In the genomic region with DNA sequence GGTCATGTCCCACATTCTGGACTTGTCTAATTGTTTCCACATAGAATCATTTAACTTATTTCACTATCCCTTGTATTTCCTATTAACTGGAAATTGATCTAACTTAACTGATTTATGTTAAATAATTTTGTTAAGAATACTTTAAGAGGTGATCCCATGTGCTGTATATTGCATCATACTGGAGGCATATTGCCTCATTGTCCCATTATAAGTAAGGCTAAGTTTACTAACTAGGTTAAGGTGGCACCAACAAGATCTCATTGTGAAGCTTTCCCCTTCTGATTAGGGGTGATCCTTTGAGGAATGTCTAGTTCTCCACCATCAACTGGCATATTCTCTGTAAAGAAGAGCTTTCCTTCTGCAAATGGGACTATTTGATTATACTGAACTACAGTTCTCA, we compare ENCODE assay signal across 24 cellular contexts. TPM values are rescaled to one million over a fixed set of nuclear protein-coding genes. Genes with fewer than 3 reads are reported as not detected.
A peak's percentile ranks its signal among the peaks of the same experiment; 100 is the strongest.
DNase-seq lines count a peak whose midpoint lies in the region; ATAC-seq, FAIRE-seq and TF ChIP-seq lines count a peak whose summit lies in the region.
"Had no signal": no experiment of that assay in that cellular context is flagged by ENCODE, and none has a peak within 500 bp of the region (broad histone marks: within the 10 kb centered on the region; RNA-seq: fewer than 3 reads in every experiment).

No MANE protein-coding gene starts in this region.

- no peak overlapping the region for H3K4me2 ChIP-seq in mammary epithelial cell (ENCODE audit: insufficient read depth, low read depth, low read length)

- H3K4me3 ChIP-seq in mammary epithelial cell (replicated peaks in 1 of 3; ENCODE audit: insufficient read depth in 1 of 3, low read depth in 2 of 3, low read length in 3 of 3) = no peak overlapping the region
- no peak overlapping the region for H3K4me3 ChIP-seq in CD4-positive, alpha-beta memory T cell (ENCODE audit: low read length in 2 of 2)
- H3K4me3 ChIP-seq: dorsolateral prefrontal cortex had no signal

- no peak overlapping the region for H3K4me3 Mint-ChIP-seq in MCF 10A (ENCODE audit: unreplicated experiment)
- H3K4me3 Mint-ChIP-seq in WTC11 = no peak overlapping the region
- H3K4me3 Mint-ChIP-seq in CD4-positive, alpha-beta memory T cell = no peak overlapping the region
- H3K4me3 Mint-ChIP-seq: memory B cell, naive B cell had no signal

- TF ChIP-seq CTCF in MCF 10A (IDR thresholded peaks at IDR 0.05; ENCODE audit: unreplicated experiment) (no peak), mammary epithelial cell (conservative IDR thresholded peaks at IDR 0.05 in 1 of 2, IDR thresholded peaks at IDR 0.05 in 1 of 2; ENCODE audit: extremely low read depth in 1 of 2, insufficient read depth in 1 of 2, low read depth in 1 of 2, low read length in 2 of 2) (no peak), WTC11 (IDR thresholded peaks at IDR 0.05) (no peak), D721Med (IDR thresholded peaks at IDR 0.05; ENCODE audit: insufficient read depth, missing control alignments) (no peak)

- H3K4me1 Mint-ChIP-seq in MCF 10A (ENCODE audit: insufficient read depth, unreplicated experiment) (no peaks in the 10 kb centered on the region), WTC11 (no peaks in the 10 kb centered on the region)
- peaks cover 0 to 5% (median 0%) of the 10 kb centered on the region in 4 donors for H3K4me1 Mint-ChIP-seq in CD4-positive, alpha-beta memory T cell
- H3K4me1 Mint-ChIP-seq: memory B cell, naive B cell had no signal

- no TSS peak for BruUV-seq in MCF 10A (replicated peaks; lab: Mats Ljungman, UMichigan)
- BruUV-seq in mammary epithelial cell (replicated peaks; lab: Mats Ljungman, UMichigan) = no TSS peak

- H4K20me1 ChIP-seq in mammary epithelial cell (ENCODE audit: insufficient read depth, low read length) = no peaks in the 10 kb centered on the region

- FAIRE-seq in D721Med (lab: Jason Lieb, UNC) = no peak
- FAIRE-seq: urothelium cell line had no signal

- dilution Hi-C loops in mammary epithelial cell (cut with HindIII; ENCODE audit: low sequenced_read_pairs) = no loop called here

- no peak overlapping the region for H2AFZ ChIP-seq in mammary epithelial cell (ENCODE audit: low read depth, low read length)

- H3K27me3 Mint-ChIP-seq in MCF 10A (ENCODE audit: insufficient read depth, unreplicated experiment) (no peaks in the 10 kb centered on the region), WTC11 (ENCODE audit: low read depth) (no peaks in the 10 kb centered on the region)
- no peaks in the 10 kb centered on the region for H3K27me3 Mint-ChIP-seq in CD4-positive, alpha-beta memory T cell
- H3K27me3 Mint-ChIP-seq: memory B cell, naive B cell had no signal

- H3K27ac Mint-ChIP-seq in MCF 10A (ENCODE audit: low read depth, unreplicated experiment) (no peak overlapping the region), WTC11 (no peak overlapping the region; the same call in 1 of the 2 replicates)
- H3K27ac Mint-ChIP-seq in CD4-positive, alpha-beta memory T cell = peak overlapping the region in 1 of 7 donors; percentile 14
- H3K27ac Mint-ChIP-seq: memory B cell, naive B cell had no signal

- CTCF ChIA-PET in MCF 10A (lab: Yijun Ruan, JAX) = interaction anchor here (0.6 to 1.6 kb wide), 3 partner anchors 27 to 53 kb away, joined by 3 to 5 read pairs (median 3); no protein-coding TSS in a partner anchor
- CTCF ChIA-PET in mammary epithelial cell (lab: Charles Lee; ENCODE audit: low non-redundant PET) = interaction anchor here (0.6 kb wide), 1 partner anchor 101 kb away, joined by 4 read pairs; no protein-coding TSS in a partner anchor
- CTCF ChIA-PET in WTC11 (lab: Charles Lee) = interaction anchor here (0.7 to 2.1 kb wide), 4 partner anchors 13 to 800 kb away, joined by 3 to 5 read pairs (median 4); no protein-coding TSS in a partner anchor
- CTCF ChIA-PET in CD4-positive, alpha-beta memory T cell (lab: Charles Lee; ENCODE audit: partially characterized antibody) = interaction anchor here (0.8 kb wide), 1 partner anchor 27 kb away, joined by 3 read pairs; no protein-coding TSS in a partner anchor

- no peak for ATAC-seq in WTC11
- ATAC-seq: right cardiac atrium, Right ventricle myocardium inferior had no signal

- no peaks in the 10 kb centered on the region for H3K36me3 ChIP-seq in mammary epithelial cell (ENCODE audit: insufficient read depth, low read length)
- no peaks in the 10 kb centered on the region for H3K36me3 ChIP-seq in CD4-positive, alpha-beta memory T cell (ENCODE audit: insufficient read depth, low read length)

- in situ Hi-C loops in mammary epithelial cell (cut with MboI; ENCODE audit: low sequenced_read_pairs in 2 of 2) = no loop called here

- peak; percentile 31 for DNase-seq in MCF 10A (ENCODE audit: unreplicated experiment)
- DNase-seq in mammary epithelial cell = no peak
- no peak for DNase-seq in WTC11 (ENCODE audit: low spot score)
- DNase-seq in fibroblast of peridontal ligament (ENCODE audit: extremely low read depth) = peak; percentile 51
- DNase-seq in NCI-H2171 (lab: John Stamatoyannopoulos, UW) = no peak
- no peak for DNase-seq in CD4-positive, alpha-beta memory T cell
- no peak for DNase-seq in T-helper 2 cell
- no peak for DNase-seq in D721Med (ENCODE audit: insufficient read length, low spot score)
- DNase-seq: activated CD4-positive, alpha-beta T cell treated with anti-CD3 and anti-CD28 coated beads for 48 hours; activated naive CD4-positive, alpha-beta T cell; anterior cingulate cortex; C1 segment of cervical spinal cord; central memory CD4-positive, alpha-beta T cell; dorsolateral prefrontal cortex; Kasumi-1; kidney glomerular epithelial cell; naive B cell; NCI-H1417 treated with DMSO at 0.1 percent for 48 hours; NCI-H524 treated with DMSO at 0.1 percent for 48 hours; right cardiac atrium; SW 1271 had no signal

- no peaks in the 10 kb centered on the region for H3K4me1 ChIP-seq in mammary epithelial cell (ENCODE audit: insufficient read depth, low read length)
- no peaks in the 10 kb centered on the region for H3K4me1 ChIP-seq in CD4-positive, alpha-beta memory T cell (ENCODE audit: insufficient read depth, low read length)

- H3K36me3 Mint-ChIP-seq in MCF 10A (ENCODE audit: insufficient read depth, unreplicated experiment) = peaks cover 12% of the 10 kb centered on the region
- H3K36me3 Mint-ChIP-seq in WTC11 = peaks cover 4% of the 10 kb centered on the region; the same call in 1 of the 2 replicates
- peaks cover 2 to 7% of the 10 kb centered on the region in 2 donors for H3K36me3 Mint-ChIP-seq in CD4-positive, alpha-beta memory T cell
- H3K36me3 Mint-ChIP-seq: naive B cell had no signal

- H3K27ac ChIP-seq in mammary epithelial cell (ENCODE audit: insufficient read depth, low read depth, low read length) = no peak overlapping the region
- no peak overlapping the region for H3K27ac ChIP-seq in CD4-positive, alpha-beta memory T cell (ENCODE audit: low read depth, low read length)
- H3K27ac ChIP-seq: dorsolateral prefrontal cortex had no signal

- no peaks in the 10 kb centered on the region for H3K79me2 ChIP-seq in mammary epithelial cell (ENCODE audit: insufficient read depth, low read length)

- POLR2A ChIA-PET in MCF 10A (lab: Yijun Ruan, JAX) = interaction anchor here (0.7 to 0.8 kb wide), 2 partner anchors 13 to 1451 kb away, joined by 3 read pairs; no protein-coding TSS in a partner anchor
- POLR2A ChIA-PET in WTC11 (lab: Charles Lee) = no interaction called here
- POLR2A ChIA-PET in CD4-positive, alpha-beta memory T cell (lab: Charles Lee; ENCODE audit: partially characterized antibody) = no interaction called here

- H3K9me3 Mint-ChIP-seq in MCF 10A (ENCODE audit: unreplicated experiment) (no peaks in the 10 kb centered on the region), WTC11 (peaks cover 10% of the 10 kb centered on the region)
- H3K9me3 Mint-ChIP-seq in CD4-positive, alpha-beta memory T cell = no peaks in the 10 kb centered on the region
- H3K9me3 Mint-ChIP-seq: memory B cell, naive B cell had no signal

- intact Hi-C loops in MCF 10A (cut with micrococcal nuclease) (no loop called here), mammary epithelial cell (cut with micrococcal nuclease) (no loop called here)
- intact Hi-C loops in CD4-positive, alpha-beta memory T cell (cut with micrococcal nuclease) = no loop called here

- no peaks in the 10 kb centered on the region for H3K9me3 ChIP-seq in mammary epithelial cell (replicated peaks; ENCODE audit: insufficient read depth, low read length)
- no peaks in the 10 kb centered on the region for H3K9me3 ChIP-seq in CD4-positive, alpha-beta memory T cell (ENCODE audit: control insufficient read depth in 1 of 2, low read length in 2 of 2)

- no peaks in the 10 kb centered on the region for H3K27me3 ChIP-seq in mammary epithelial cell (ENCODE audit: insufficient read depth, low read length)
- no peaks in the 10 kb centered on the region for H3K27me3 ChIP-seq in CD4-positive, alpha-beta memory T cell (ENCODE audit: insufficient read depth, low read length)
- H3K27me3 ChIP-seq: dorsolateral prefrontal cortex had no signal

- no peak overlapping the region for H3K9ac ChIP-seq in mammary epithelial cell (ENCODE audit: insufficient read depth, low read length)

TF ChIP-seq in WTC11, 78 proteins besides CTCF, POLR2A, EP300 and RAD21:
- TF ChIP-seq FOXP1 (CRISPR knock-in tag; IDR thresholded peaks at IDR 0.05; ENCODE audit: borderline replicate concordance) (no peak), GABPB1 (CRISPR knock-in tag; IDR thresholded peaks at IDR 0.05) (peak; percentile 76)

RNA-seq across cellular contexts. Expression of gene MAP1A, which starts 24.4 kb away (rescaled TPM):
- total RNA-seq in MCF 10A (2022) (0.09 and 0.17 TPM in 2 replicates), mammary epithelial cell (10 to 100 TPM in 1 of 2 donors, under 1 TPM in 1; 0.52 to 12.2 TPM), WTC11 (2021) (1.1 to 2.2 TPM (median 1.1 TPM) in 3 replicates)
- polyA plus RNA-seq in mammary epithelial cell = 1.1 TPM
- 3.8 TPM for polyA minus RNA-seq in mammary epithelial cell
- under 1 TPM; 0.33 to 0.35 TPM for total RNA-seq in CD4-positive, alpha-beta memory T cell
- polyA plus RNA-seq in CD4-positive, alpha-beta memory T cell = 1 to 10 TPM in 1 of 2 donors, under 1 TPM in 1; 0.10 to 1.8 TPM

RNA-seq across cellular contexts. Expression of gene PPIP5K1, which starts 48.2 kb away (rescaled TPM):
- total RNA-seq in MCF 10A (2022) (56.8 and 64.0 TPM in 2 replicates), mammary epithelial cell (10 to 100 TPM; 63.2 to 79.6 TPM), WTC11 (2021) (34.4 to 41.7 TPM (median 41.3 TPM) in 3 replicates)
- 42.3 TPM for polyA plus RNA-seq in mammary epithelial cell
- polyA minus RNA-seq in mammary epithelial cell = 22.8 TPM
- total RNA-seq in CD4-positive, alpha-beta memory T cell = 10 to 100 TPM; 55.2 to 66.6 TPM
- 1 to 10 TPM; 4.4 to 7.4 TPM for polyA plus RNA-seq in CD4-positive, alpha-beta memory T cell

RNA-seq across cellular contexts. Expression of gene TP53BP1, which starts 48.8 kb away (rescaled TPM):
- total RNA-seq in MCF 10A (2022) = 38.8 and 53.5 TPM in 2 replicates
- total RNA-seq in mammary epithelial cell = 10 to 100 TPM; 41.7 to 68.7 TPM
- 23.6 TPM for polyA plus RNA-seq in mammary epithelial cell
- 44.6 TPM for polyA minus RNA-seq in mammary epithelial cell
- total RNA-seq in WTC11 (2021) = 52.8 to 67.1 TPM (median 54.9 TPM) in 3 replicates
- 10 to 100 TPM; 40.6 to 46.3 TPM for total RNA-seq in CD4-positive, alpha-beta memory T cell
- 10 to 100 TPM in 1 of 2 donors, 1 to 10 TPM in 1; 2.7 to 10.5 TPM for polyA plus RNA-seq in CD4-positive, alpha-beta memory T cell

RNA-seq across cellular contexts. Expression of gene CKMT1B, which starts 52.0 kb away (rescaled TPM):
- total RNA-seq in MCF 10A (2022) = 10.8 and 19.0 TPM in 2 replicates
- 10 to 100 TPM; 22.0 to 47.5 TPM for total RNA-seq in mammary epithelial cell
- polyA plus RNA-seq in mammary epithelial cell = 54.1 TPM
- polyA minus RNA-seq in mammary epithelial cell = 177 TPM
- 35.4 to 41.5 TPM (median 37.3 TPM) in 3 replicates for total RNA-seq in WTC11 (2021)
- not detected for total RNA-seq in CD4-positive, alpha-beta memory T cell
- polyA plus RNA-seq in CD4-positive, alpha-beta memory T cell = not detected

Comparison
In these comparisons a context has a peak if more than half of its experiments do, and no peak if none do; other contexts are left out.
1. DNase-seq: peak in MCF 10A (single experiment) and fibroblast of peridontal ligament (single experiment); none in mammary epithelial cell (single experiment), WTC11 (single experiment), NCI-H2171 (single experiment), CD4-positive, alpha-beta memory T cell (0 of 5), T-helper 2 cell (0 of 5) and D721Med (single experiment).